In genomic region chr5:87267574-87268125, GRCh38 we compare ENCODE assay signal across 8 cellular contexts. TPM values are rescaled to one million over a fixed set of nuclear protein-coding genes. Genes with fewer than 3 reads are reported as not detected.
DNase-seq lines count a peak whose midpoint lies in the region; ATAC-seq, FAIRE-seq and TF ChIP-seq lines count a peak whose summit lies in the region.

TSS of gene RASA1 (plus strand) at chr5:87267883. CDS start at chr5:87268452, 569 bp downstream.

- H3K36me3 ChIP-seq in pancreas (no peaks in the 10 kb centered on the region), thyroid gland (no peaks in the 10 kb centered on the region)

- DNase-seq in GM12891 (ENCODE audit: insufficient read length, low spot score) (peak; percentile 65), NCI-H1417 treated with DMSO at 0.1 percent for 48 hours (lab: John Stamatoyannopoulos, UW) (peak; percentile 75), SW 1271 (lab: John Stamatoyannopoulos, UW) (peak; percentile 77 to 96), Right ventricle myocardium superior (peak; percentile 97), pancreas (peak; percentile 91 to 98 (median 95)), thyroid gland (peak; percentile 95 to 97)
- peak; percentile 45 for DNase-seq in activated naive CD8-positive, alpha-beta T cell treated with anti-CD3 and anti-CD28 coated beads, Interleukin-2, amount 50 U/mL, for 16 hours (ENCODE audit: low read depth, low spot score)

- no peaks in the 10 kb centered on the region for H3K27me3 ChIP-seq in pancreas
- no peaks in the 10 kb centered on the region for H3K27me3 ChIP-seq in thyroid gland

- H3K4me3 ChIP-seq in pancreas (peak within 1 kb of the TSS; percentile 87 to 97 (median 90)), thyroid gland (replicated peaks in 1 of 3) (peak within 1 kb of the TSS; percentile 62 to 92 (median 84))

- H3K4me1 ChIP-seq in pancreas = peaks cover 0 to 8% (median 6%) of the 10 kb centered on the region in 3 donors
- H3K4me1 ChIP-seq in thyroid gland = peaks cover 8 to 15% of the 10 kb centered on the region in 2 donors

- H3K9me3 ChIP-seq in pancreas (no peaks in the 10 kb centered on the region), thyroid gland (no peaks in the 10 kb centered on the region)

- peak; percentile 64 for ATAC-seq in HG02798 (IDR thresholded peaks at IDR 0.05; ENCODE audit: poor library complexity, unreplicated experiment)
- peak; percentile 98 for ATAC-seq in Right ventricle myocardium superior (ENCODE audit: poor library complexity)
- ATAC-seq in pancreas = peak; percentile 92 to 97 (median 95)

- FAIRE-seq in GM12891 (lab: Jason Lieb, UNC) = peak; percentile 99
- FAIRE-seq in pancreas (lab: Jason Lieb, UNC) = no peak

- intact Hi-C loops in Right ventricle myocardium superior (cut with DNase I) = loop anchor here (10.0 kb wide), 1 partner anchor 147 kb away; the partner anchor contains the start of gene CCNH
- intact Hi-C loops in pancreas (cut with DNase I) = no loop called here
- intact Hi-C loops in thyroid gland (cut with DNase I) = loop anchor here (10.0 kb wide), 1 partner anchor 127 kb away; no protein-coding TSS in a partner anchor

- H3K27ac ChIP-seq in pancreas (peak within 1 kb of the TSS; percentile 82 to 95 (median 92)), thyroid gland (peak within 1 kb of the TSS; percentile 87 to 96 (median 94))

- TF ChIP-seq POLR2A in GM12891 (IDR thresholded peaks at IDR 0.05; ENCODE audit: low read depth, low read length) = peak; percentile 83
- TF ChIP-seq POLR2A in thyroid gland (IDR thresholded peaks at IDR 0.05) = peak; percentile 56 to 96

- TF ChIP-seq CTCF in pancreas (IDR thresholded peaks at IDR 0.05) (no peak), thyroid gland (IDR thresholded peaks at IDR 0.05) (no peak)

- WGBS in pancreas, 2 donors = 1% methylated on average over 39 to 46 of the region's 46 CpGs
- 0% methylated on average over 46 of the region's 46 CpGs for WGBS in thyroid gland, 2 donors

TF ChIP-seq in GM12891, 5 proteins besides CTCF, POLR2A, EP300 and RAD21:
- TF ChIP-seq SPI1 (IDR thresholded peaks at IDR 0.05; ENCODE audit: low read depth, low read length) = no peak; the same call in 1 of the 2 replicates
- TF ChIP-seq TAF1 (IDR thresholded peaks at IDR 0.05; ENCODE audit: low read depth, low read length) = peak; percentile 81
- peak; percentile 50 for TF ChIP-seq POU2F2 (IDR thresholded peaks at IDR 0.05; ENCODE audit: low read depth, low read length)
- TF ChIP-seq POLR2AphosphoS5 (IDR thresholded peaks at IDR 0.05; ENCODE audit: low read depth, low read length) = peak; percentile 96
- no peak for TF ChIP-seq PAX5 (IDR thresholded peaks at IDR 0.05; ENCODE audit: insufficient read depth, low read length, severe bottlenecking)

RNA-seq across cellular contexts. Expression of gene RASA1, which starts in this region (rescaled TPM):
- polyA plus RNA-seq in GM12891 (2012; ENCODE audit: low read depth, missing spikeins) = 24.1 TPM
- total RNA-seq in Right ventricle myocardium superior (18.1 TPM), pancreas (10 to 100 TPM in 3 of 6 donors, 1 to 10 TPM in 3; 7.4 to 17.7 (median 9.9) TPM), thyroid gland (10 to 100 TPM; 45.2 to 57.1 (median 52.8) TPM)
- 10 to 100 TPM in 1 of 2 donors, 1 to 10 TPM in 1; 5.2 to 11.4 TPM for polyA plus RNA-seq in pancreas

Comparison
In these comparisons a context has a peak if more than half of its experiments do, and no peak if none do; other contexts are left out.
1. Peak in every context shown above with its lines: DNase-seq, ATAC-seq, H3K4me3 ChIP-seq and H3K27ac ChIP-seq.
2. DNase-seq: peak in every context shown above with its lines; median percentile 97 in Right ventricle myocardium superior; 96 in thyroid gland; 95 in pancreas; 86 in SW 1271; 75 in NCI-H1417 treated with DMSO at 0.1 percent for 48 hours; 65 in GM12891; 45 in activated naive CD8-positive, alpha-beta T cell treated with anti-CD3 and anti-CD28 coated beads, Interleukin-2, amount 50 U/mL, for 16 hours.
3. intact Hi-C loops: an anchor here in Right ventricle myocardium superior (10.0 kb wide) and thyroid gland (10.0 kb wide); none called in pancreas.